8 cellular contexts compared by ENCODE assay signal in the genomic region with DNA sequence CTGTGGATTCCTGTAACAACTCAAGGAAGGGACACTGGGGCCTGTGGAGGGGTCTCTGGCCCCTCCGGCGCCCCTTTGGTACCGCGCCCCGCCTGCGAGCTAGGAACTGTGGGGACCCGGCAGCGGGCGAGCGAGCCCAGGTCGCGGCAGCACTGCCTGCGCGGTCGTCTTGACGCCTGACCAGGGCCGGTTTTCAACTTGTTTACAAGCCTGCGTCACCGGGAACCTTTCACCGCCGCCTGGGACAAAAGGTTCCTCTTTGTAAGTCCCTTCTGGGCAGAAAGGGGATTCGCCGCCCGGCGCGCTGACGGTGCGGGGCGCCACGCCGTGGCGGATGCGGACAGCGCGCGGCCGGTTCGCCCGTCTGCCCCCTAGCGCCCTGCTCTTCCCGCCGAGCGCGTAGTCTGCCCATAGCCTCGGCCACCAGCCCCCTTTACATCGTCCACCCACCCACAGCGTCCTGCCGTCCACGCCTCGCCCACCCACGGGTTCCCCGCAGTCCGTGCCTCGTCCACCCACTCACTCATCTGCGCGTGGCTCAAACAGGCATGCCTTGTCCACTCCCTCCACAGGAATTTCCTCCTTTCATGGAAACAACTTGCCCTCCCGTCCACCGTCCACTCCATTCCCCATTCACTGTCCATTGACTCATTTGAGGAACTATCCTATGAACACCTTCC. TPM values are rescaled to one million over a fixed set of nuclear protein-coding genes. Genes with fewer than 3 reads are reported as not detected.
DNase-seq lines count a peak whose midpoint lies in the region; ATAC-seq and TF ChIP-seq lines count a peak whose summit lies in the region.

No MANE protein-coding gene starts in this region.

- H3K36me3 ChIP-seq in HUES6 (ENCODE audit: control insufficient read depth, insufficient read depth, low read length) = no peaks in the 10 kb centered on the region

- ATAC-seq in GM18868 (IDR thresholded peaks at IDR 0.05; ENCODE audit: unreplicated experiment) (peak; percentile 78), GM18520 (IDR thresholded peaks at IDR 0.05; ENCODE audit: unreplicated experiment) (no peak)

- peaks cover 5% of the 10 kb centered on the region for H3K4me1 ChIP-seq in HUES6 (ENCODE audit: control insufficient read depth, insufficient read depth, low read length)

- no peaks in the 10 kb centered on the region for H3K36me3 Mint-ChIP-seq in progenitor cell of endocrine pancreas (ENCODE audit: insufficient read depth)

- peaks cover 3% of the 10 kb centered on the region for H3K4me1 Mint-ChIP-seq in progenitor cell of endocrine pancreas (ENCODE audit: low read depth)

- H3K4me3 Mint-ChIP-seq in progenitor cell of endocrine pancreas (ENCODE audit: low read depth) = peak overlapping the region; percentile 30

- TF ChIP-seq CTCF in AG09319 (IDR thresholded peaks at IDR 0.05; ENCODE audit: low read depth, low read length) (peak; percentile 73), progenitor cell of endocrine pancreas (IDR thresholded peaks at IDR 0.05; ENCODE audit: unreplicated experiment) (peak; percentile 95)

- no peak overlapping the region for H3K9ac ChIP-seq in HUES6 (ENCODE audit: low read length)

- H3K9me3 Mint-ChIP-seq in progenitor cell of endocrine pancreas (ENCODE audit: low read depth) = no peaks in the 10 kb centered on the region

- peak overlapping the region; percentile 77 for H3K27ac Mint-ChIP-seq in progenitor cell of endocrine pancreas

- peak overlapping the region; percentile 39 for H3K4me3 ChIP-seq in HUES6 (ENCODE audit: low read depth, low read length)

- peak; percentile 55 for DNase-seq in AG09319 (ENCODE audit: extremely low read depth, low read depth)
- DNase-seq in RPMI8226 = peak; percentile 93
- DNase-seq in astrocyte of the hippocampus (ENCODE audit: low read depth, low spot score) = peak; percentile 93
- peak; percentile 82 for DNase-seq in hepatic stellate cell (ENCODE audit: low spot score)
- peak; percentile 75 for DNase-seq in progenitor cell of endocrine pancreas (ENCODE audit: low spot score, unreplicated experiment)

- H3K27ac ChIP-seq in HUES6 (ENCODE audit: low read depth, low read length) = no peak overlapping the region; the same call in 1 of the 2 replicates

- H3K27me3 Mint-ChIP-seq in progenitor cell of endocrine pancreas = peaks cover 48% of the 10 kb centered on the region

- peaks cover 25% of the 10 kb centered on the region for H3K27me3 ChIP-seq in HUES6 (ENCODE audit: control insufficient read depth, insufficient read depth, low read length)

- H3K9me3 ChIP-seq in HUES6 (ENCODE audit: control insufficient read depth, insufficient read depth, low read depth, low read length) = no peaks in the 10 kb centered on the region

RNA-seq across cellular contexts. Expression of gene CFAP100, which starts 5.5 kb away (rescaled TPM):
- 0.79 and 1.00 TPM in 2 replicates for total RNA-seq in progenitor cell of endocrine pancreas

RNA-seq across cellular contexts. Expression of gene KLF15, which starts 32.0 kb away (rescaled TPM):
- total RNA-seq in progenitor cell of endocrine pancreas = 16.4 and 17.7 TPM in 2 replicates
